Comparison of ENCODE assay signal across 25 cellular contexts in the genomic region with DNA sequence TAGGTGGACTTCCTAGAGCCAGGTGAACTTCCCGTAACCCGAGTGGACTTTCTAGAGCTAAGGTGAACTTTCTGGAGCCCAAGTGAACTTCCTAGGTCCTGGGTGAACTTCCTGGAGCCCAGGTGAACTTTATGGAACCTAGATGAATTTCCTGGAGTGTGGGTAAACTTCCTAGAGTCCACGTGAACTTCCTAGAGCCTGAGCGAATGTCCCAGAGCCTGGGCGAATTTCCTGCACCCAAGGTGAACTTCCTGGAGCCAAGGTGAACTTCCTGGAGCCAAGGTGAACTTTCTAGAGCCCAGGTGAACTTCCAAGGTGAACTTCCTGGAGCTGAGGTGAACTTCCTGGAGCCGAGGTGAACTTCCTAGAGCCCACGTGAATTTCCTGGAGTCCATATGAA.
"Had no signal": no experiment of that assay in that cellular context is flagged by ENCODE, and none has a peak within 500 bp of the region (broad histone marks: within the 10 kb centered on the region; RNA-seq: fewer than 3 reads in every experiment).

No MANE protein-coding gene starts in this region.

- DNase-seq: activated B cell treated with CpG ODN at 0.5 μM for 24 hours; activated CD4-positive, alpha-beta T cell treated with anti-CD3 and anti-CD28 coated beads, Interleukin-2, amount 50 U/mL, for 48 hours; activated naive CD4-positive, alpha-beta T cell treated with Interleukin-2 at 50 U/mL for 16 hours; aorta; effector memory CD8-positive, alpha-beta T cell; glutamatergic neuron; immature natural killer cell; pancreas; psoas muscle; stimulated activated CD4-positive, alpha-beta T cell treated with anti-CD3 and anti-CD28 coated beads, Interleukin-4, amount 100 ng/mL, for 24 hours; stimulated activated naive CD8-positive, alpha-beta T cell treated with anti-CD3 and anti-CD28 coated beads, Interleukin-15, Interleukin-2, amounts not matched to agents 100 U/mL and 50 U/mL, for 24 hours had no signal

- H3K4me1 Mint-ChIP-seq: immature natural killer cell, mesothelial cell of epicardium had no signal

- FAIRE-seq: endothelial cell of umbilical vein, frontal cortex, pancreas had no signal

- H3K4me2 ChIP-seq: hepatocyte had no signal

- H3K4me3 Mint-ChIP-seq: activated B cell treated with CpG ODN at 0.5 μM for 24 hours; activated CD4-positive, alpha-beta T cell treated with anti-CD3 and anti-CD28 coated beads for 36 hours; brain; effector memory CD8-positive, alpha-beta T cell; immature natural killer cell; mesothelial cell of epicardium; natural killer cell treated with Interleukin-12 subunit alpha and Interleukin-12 subunit beta and Interleukin-15 and Interleukin-18, amount 100 ng/mL, for 72 hours; T-helper 1 cell treated with Interleukin-12 subunit alpha and Interleukin-12 subunit beta and Interleukin-4 antibody, amounts not matched to agents 30 μg/mL and 1 μg/mL, for 36 hours had no signal

- ATAC-seq: activated CD4-positive, alpha-beta T cell treated with anti-CD3 and anti-CD28 coated beads for 36 hours; effector memory CD8-positive, alpha-beta T cell; esophagus mucosa; left lobe of liver; natural killer cell treated with Interleukin-12 subunit alpha and Interleukin-12 subunit beta and Interleukin-15 and Interleukin-18, amount 100 ng/mL, for 72 hours; pancreas; psoas muscle; stimulated activated naive CD8-positive, alpha-beta T cell treated with anti-CD3 and anti-CD28 coated beads, Interleukin-15, Interleukin-2, amounts not matched to agents 100 U/mL and 50 U/mL, for 24 hours had no signal

- H2AFZ ChIP-seq: hepatocyte had no signal

- H3K27ac Mint-ChIP-seq: activated B cell treated with CpG ODN at 0.5 μM for 24 hours; activated CD4-positive, alpha-beta T cell treated with anti-CD3 and anti-CD28 coated beads for 36 hours; activated T-helper 2 cell treated with anti-CD3 and anti-CD28 coated beads, Interferon-gamma antibody, Interleukin-2, Interleukin-4, amounts not matched to agents 10 μg/mL and 5 μg/mL and 100 μg/mL, durations not matched to agents 14 hours and 24 hours and 36 hours; brain; mesothelial cell of epicardium; natural killer cell treated with Interleukin-12 subunit alpha and Interleukin-12 subunit beta and Interleukin-15 and Interleukin-18, amount 100 ng/mL, for 72 hours; T-helper 1 cell treated with Interleukin-12 subunit alpha and Interleukin-12 subunit beta and Interleukin-4 antibody, amounts not matched to agents 30 μg/mL and 1 μg/mL, for 36 hours had no signal

- H3K36me3 ChIP-seq: neutrophil, pancreas, right atrium auricular region had no signal

- H3K36me3 Mint-ChIP-seq: immature natural killer cell; natural killer cell treated with Interleukin-12 subunit alpha and Interleukin-12 subunit beta and Interleukin-15 and Interleukin-18, amount 100 ng/mL, for 72 hours had no signal

- H3K27me3 ChIP-seq: hepatocyte, neutrophil, pancreas, right atrium auricular region had no signal

- H3K9me3 ChIP-seq: neutrophil, pancreas, psoas muscle, right atrium auricular region had no signal

- H3K4me3 ChIP-seq: hepatocyte, lung, pancreas, psoas muscle, right atrium auricular region had no signal

- H3K9me3 Mint-ChIP-seq: activated T-helper 2 cell treated with anti-CD3 and anti-CD28 coated beads, Interferon-gamma antibody, Interleukin-2, Interleukin-4, amounts not matched to agents 10 μg/mL and 5 μg/mL and 100 μg/mL, durations not matched to agents 14 hours and 24 hours and 36 hours; effector memory CD8-positive, alpha-beta T cell; immature natural killer cell; natural killer cell treated with Interleukin-12 subunit alpha and Interleukin-12 subunit beta and Interleukin-15 and Interleukin-18, amount 100 ng/mL, for 72 hours; T-helper 1 cell treated with Interleukin-12 subunit alpha and Interleukin-12 subunit beta and Interleukin-4 antibody, amounts not matched to agents 30 μg/mL and 1 μg/mL, for 36 hours had no signal

- H3K4me1 ChIP-seq: pancreas, psoas muscle, right atrium auricular region had no signal

- H3K27me3 Mint-ChIP-seq: activated B cell treated with CpG ODN at 0.5 μM for 24 hours; activated CD4-positive, alpha-beta T cell treated with anti-CD3 and anti-CD28 coated beads for 36 hours; effector memory CD8-positive, alpha-beta T cell; natural killer cell treated with Interleukin-12 subunit alpha and Interleukin-12 subunit beta and Interleukin-15 and Interleukin-18, amount 100 ng/mL, for 72 hours had no signal

- H3K27ac ChIP-seq: hepatocyte, neutrophil, psoas muscle, right atrium auricular region had no signal
